ENCODE assay signal across 16 cellular contexts in the genomic region with DNA sequence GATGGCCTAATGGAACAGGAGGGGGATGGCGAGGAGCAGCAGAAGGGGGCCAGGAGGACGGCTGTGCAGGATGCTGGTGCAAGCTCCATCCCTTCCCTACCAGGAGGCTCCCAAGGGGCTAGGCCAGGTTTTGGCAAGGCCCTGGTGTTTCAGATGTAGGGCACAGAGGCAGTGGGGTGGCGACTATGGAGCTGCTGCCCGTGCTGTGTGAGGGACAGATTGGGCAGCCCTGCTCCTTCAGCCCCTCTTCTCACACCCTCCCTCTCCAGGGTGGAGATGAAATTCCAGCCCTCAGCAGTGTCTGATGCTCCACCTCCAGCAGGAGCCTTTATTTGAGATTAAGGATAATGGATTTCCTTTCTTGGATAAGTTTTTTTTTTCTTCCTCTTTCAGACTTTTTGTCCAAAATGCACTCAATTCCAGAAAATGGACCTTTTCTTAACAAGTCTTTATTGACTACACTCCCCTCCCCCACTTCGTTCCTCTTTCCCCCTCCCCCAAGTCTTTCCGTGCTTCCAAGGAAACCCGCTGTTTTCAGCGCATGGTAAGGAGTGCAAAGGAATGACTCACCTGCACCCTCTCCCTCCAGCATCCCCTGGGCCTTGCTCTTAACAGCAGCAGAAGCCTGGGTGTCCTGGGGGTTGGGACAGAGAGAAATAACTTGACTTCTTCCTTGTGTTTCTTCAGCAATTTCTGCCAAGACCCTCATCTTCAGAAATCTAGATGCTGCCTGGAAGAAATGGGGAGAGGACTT.
DNase-seq lines count a peak whose midpoint lies in the region; ATAC-seq, FAIRE-seq and TF ChIP-seq lines count a peak whose summit lies in the region.
"Had no signal": no experiment of that assay in that cellular context is flagged by ENCODE, and none has a peak within 500 bp of the region (broad histone marks: within the 10 kb centered on the region; RNA-seq: fewer than 3 reads in every experiment).

No MANE protein-coding gene starts in this region.

- no peaks in the 10 kb centered on the region for H3K9me3 ChIP-seq in CD4-positive, CD25-positive, alpha-beta regulatory T cell (ENCODE audit: control insufficient read depth in 2 of 2, low read length in 2 of 2)
- no peaks in the 10 kb centered on the region for H3K9me3 ChIP-seq in upper lobe of right lung
- H3K9me3 ChIP-seq in heart left ventricle: no peaks in the 10 kb centered on the region
- H3K9me3 ChIP-seq: tibial artery had no signal

- H3K27ac Mint-ChIP-seq in CD4-positive, CD25-positive, alpha-beta regulatory T cell: peak overlapping the region in 2 of 3 donors; percentile 35 to 51
- H3K27ac Mint-ChIP-seq: activated T-helper 17 cell treated with anti-CD3 and anti-CD28 coated beads, Interleukin-2, amount 50 U/mL, for 72 hours had no signal

- H3K4me1 ChIP-seq in CD4-positive, CD25-positive, alpha-beta regulatory T cell (ENCODE audit: control insufficient read depth, insufficient read depth, low read length, poor library complexity, severe bottlenecking): no peaks in the 10 kb centered on the region
- H3K4me1 ChIP-seq in upper lobe of right lung: no peaks in the 10 kb centered on the region
- H3K4me1 ChIP-seq in heart left ventricle: no peaks in the 10 kb centered on the region

- no peaks in the 10 kb centered on the region for H3K27me3 Mint-ChIP-seq in CD4-positive, CD25-positive, alpha-beta regulatory T cell
- H3K27me3 Mint-ChIP-seq: activated T-helper 17 cell treated with anti-CD3 and anti-CD28 coated beads, Interleukin-2, amount 50 U/mL, for 72 hours had no signal

- H3K36me3 ChIP-seq in CD4-positive, CD25-positive, alpha-beta regulatory T cell (ENCODE audit: control insufficient read depth, insufficient read depth, low read length): peaks cover 14% of the 10 kb centered on the region
- H3K36me3 ChIP-seq in kidney epithelial cell (ENCODE audit: control insufficient read depth, insufficient read depth, low read length) (peaks cover 2% of the 10 kb centered on the region), upper lobe of right lung (no peaks in the 10 kb centered on the region), heart left ventricle (peaks cover 0 to 4% (median 0%) of the 10 kb centered on the region in 9 donors)

- H3K27me3 ChIP-seq in CD4-positive, CD25-positive, alpha-beta regulatory T cell (ENCODE audit: control insufficient read depth, insufficient read depth, low read length): no peaks in the 10 kb centered on the region
- H3K27me3 ChIP-seq in kidney epithelial cell (ENCODE audit: control insufficient read depth, insufficient read depth, low read length) (no peaks in the 10 kb centered on the region), upper lobe of right lung (no peaks in the 10 kb centered on the region), heart left ventricle (no peaks in the 10 kb centered on the region)
- H3K27me3 ChIP-seq: tibial artery had no signal

- TF ChIP-seq CTCF in cardiac fibroblast (IDR thresholded peaks at IDR 0.05; ENCODE audit: low read depth, low read length): no peak
- TF ChIP-seq CTCF in kidney epithelial cell (IDR thresholded peaks at IDR 0.05; ENCODE audit: insufficient read depth, low read length, poor library complexity, severe bottlenecking): no peak
- no peak for TF ChIP-seq CTCF in upper lobe of right lung (IDR thresholded peaks at IDR 0.05)
- TF ChIP-seq CTCF in heart left ventricle (IDR thresholded peaks at IDR 0.05): no peak

- H3K27ac ChIP-seq in CD4-positive, CD25-positive, alpha-beta regulatory T cell (ENCODE audit: insufficient read depth, low read length, poor library complexity, severe bottlenecking): no peak overlapping the region
- no peak overlapping the region for H3K27ac ChIP-seq in upper lobe of right lung
- no peak overlapping the region for H3K27ac ChIP-seq in heart left ventricle
- H3K27ac ChIP-seq: tibial artery had no signal

- no peaks in the 10 kb centered on the region for H3K9me3 Mint-ChIP-seq in CD4-positive, CD25-positive, alpha-beta regulatory T cell
- H3K9me3 Mint-ChIP-seq: activated T-helper 17 cell treated with anti-CD3 and anti-CD28 coated beads, Interleukin-2, amount 50 U/mL, for 72 hours had no signal

- DNase-seq in CD4-positive, CD25-positive, alpha-beta regulatory T cell: no peak
- DNase-seq in HTR-8/SVneo (ENCODE audit: insufficient read length, low spot score): peak; percentile 84
- peak; percentile 17 to 45 for DNase-seq in cardiac fibroblast (ENCODE audit: low read depth in 2 of 2)
- DNase-seq in kidney epithelial cell (ENCODE audit: low read depth): peak; percentile 45
- no peak for DNase-seq in RKO (ENCODE audit: low spot score)
- no peak for DNase-seq in upper lobe of right lung
- no peak for DNase-seq in heart left ventricle
- DNase-seq: activated CD4-positive, alpha-beta T cell treated with anti-CD3 and anti-CD28 coated beads, Interleukin-2, amount 50 U/mL, for 48 hours; amygdala; DMS153; KG1; left colon; NCI-H1694 treated with DMSO at 0.1 percent for 48 hours; tibial artery had no signal

- no peak for TF ChIP-seq POLR2A in heart left ventricle (IDR thresholded peaks at IDR 0.05)

- intact Hi-C loops in upper lobe of right lung (cut with DNase I) (no loop called here), heart left ventricle (cut with DNase I) (no loop called here)

- peak; percentile 87 for FAIRE-seq in HTR-8/SVneo (lab: Jason Lieb, UNC)

- no peak overlapping the region for H3K4me3 ChIP-seq in CD4-positive, CD25-positive, alpha-beta regulatory T cell (ENCODE audit: low read depth, low read length)
- no peak overlapping the region for H3K4me3 ChIP-seq in cardiac fibroblast (replicated peaks in 1 of 2; ENCODE audit: low read depth in 2 of 2, low read length in 2 of 2)
- no peak overlapping the region for H3K4me3 ChIP-seq in kidney epithelial cell (ENCODE audit: low read depth, low read length)
- no peak overlapping the region for H3K4me3 ChIP-seq in upper lobe of right lung
- H3K4me3 ChIP-seq in heart left ventricle: no peak overlapping the region
- H3K4me3 ChIP-seq: tibial artery had no signal

- ATAC-seq in CD4-positive, CD25-positive, alpha-beta regulatory T cell (ENCODE audit: low read depth in 2 of 2): no peak
- ATAC-seq in GM21717 (IDR thresholded peaks at IDR 0.05; ENCODE audit: unreplicated experiment): no peak
- no peak for ATAC-seq in upper lobe of right lung
- ATAC-seq in heart left ventricle: no peak
- ATAC-seq: activated T-helper 17 cell treated with anti-CD3 and anti-CD28 coated beads, Interleukin-2, amount 50 U/mL, for 72 hours; left colon had no signal

- H3K4me3 Mint-ChIP-seq in CD4-positive, CD25-positive, alpha-beta regulatory T cell: no peak overlapping the region
- H3K4me3 Mint-ChIP-seq: activated T-helper 17 cell treated with anti-CD3 and anti-CD28 coated beads, Interleukin-2, amount 50 U/mL, for 72 hours had no signal

- peaks cover 18% of the 10 kb centered on the region for H3K36me3 Mint-ChIP-seq in CD4-positive, CD25-positive, alpha-beta regulatory T cell

- WGBS in heart left ventricle, 4 donors: 84 to 87% (median 86%) methylated on average over 8 of the region's 8 CpGs

- peaks cover 0 to 4% (median 0%) of the 10 kb centered on the region in 4 donors for H3K4me1 Mint-ChIP-seq in CD4-positive, CD25-positive, alpha-beta regulatory T cell

Comparison
In these comparisons a context has a peak if more than half of its experiments do, and no peak if none do; other contexts are left out.
1. DNase-seq: peak in HTR-8/SVneo (single experiment), cardiac fibroblast (2 of 2) and kidney epithelial cell (single experiment); none in CD4-positive, CD25-positive, alpha-beta regulatory T cell (0 of 3), RKO (single experiment), upper lobe of right lung (single experiment) and heart left ventricle (0 of 5).